In genomic region chr22:32206774-32207758, GRCh38 we compare ENCODE assay signal across 8 cellular contexts. TPM values are rescaled to one million over a fixed set of nuclear protein-coding genes. Genes with fewer than 3 reads are reported as not detected.
DNase-seq lines count a peak whose midpoint lies in the region; ATAC-seq and TF ChIP-seq lines count a peak whose summit lies in the region.

No MANE protein-coding gene starts in this region.

- H3K36me3 Mint-ChIP-seq in type B pancreatic cell: no peaks in the 10 kb centered on the region

- H3K27ac Mint-ChIP-seq in type B pancreatic cell: no peak overlapping the region

- peak; percentile 81 for DNase-seq in activated effector memory CD4-positive, alpha-beta T cell treated with anti-CD3 and anti-CD28 coated beads, Interleukin-2, amount 50 U/mL, for 16 hours
- no peak for DNase-seq in activated effector memory CD4-positive, alpha-beta T cell treated with Interleukin-2 at 50 U/mL for 16 hours
- DNase-seq in NCI-H2196 (lab: John Stamatoyannopoulos, UW; ENCODE audit: unreplicated experiment) (peak; percentile 14), hepatocyte (ENCODE audit: low spot score) (peak; percentile 39), type B pancreatic cell (ENCODE audit: extremely low spot score, unreplicated experiment) (no peak), NCI-H446 treated with DMSO at 0.1 percent for 48 hours (lab: John Stamatoyannopoulos, UW) (no peak)
- DNase-seq in activated CD8-positive, alpha-beta memory T cell treated with anti-CD3 and anti-CD28 coated beads, Interleukin-2, amount 50 U/mL, for 48 hours: peak; percentile 62

- H3K36me3 ChIP-seq in hepatocyte (replicated peaks; ENCODE audit: insufficient read depth, low read depth): no peaks in the 10 kb centered on the region

- ATAC-seq in HG02840 (IDR thresholded peaks at IDR 0.05; ENCODE audit: low FRiP score, unreplicated experiment): no peak

- TF ChIP-seq CTCF in hepatocyte (IDR thresholded peaks at IDR 0.05; ENCODE audit: poor library complexity): peak; percentile 37
- TF ChIP-seq CTCF in type B pancreatic cell (conservative IDR thresholded peaks at IDR 0.05): peak; percentile 50

- H3K79me2 ChIP-seq in hepatocyte: no peaks in the 10 kb centered on the region

- peak overlapping the region; percentile 78 for H3K4me3 Mint-ChIP-seq in type B pancreatic cell

- peaks cover 8% of the 10 kb centered on the region for H3K27me3 ChIP-seq in hepatocyte

- no peak overlapping the region for H3K4me2 ChIP-seq in hepatocyte

- H3K4me3 ChIP-seq in hepatocyte: no peak overlapping the region

- H3K9me3 ChIP-seq in hepatocyte (ENCODE audit: low read depth): no peaks in the 10 kb centered on the region

- H3K27ac ChIP-seq in hepatocyte: no peak overlapping the region

- 64% methylated on average over 18 of the region's 22 CpGs for WGBS in hepatocyte (ENCODE audit: low lambda C conversion rate, missing lambda C conversion rate)

- peaks cover 3% of the 10 kb centered on the region for H3K4me1 ChIP-seq in hepatocyte (ENCODE audit: insufficient read depth)

- no peaks in the 10 kb centered on the region for H4K20me1 ChIP-seq in hepatocyte (ENCODE audit: insufficient read depth, poor library complexity, severe bottlenecking)

- H3K27me3 Mint-ChIP-seq in type B pancreatic cell: peaks cover 39% of the 10 kb centered on the region

- no peaks in the 10 kb centered on the region for H3K9me3 Mint-ChIP-seq in type B pancreatic cell

- H2AFZ ChIP-seq in hepatocyte: no peak overlapping the region

- no peaks in the 10 kb centered on the region for H3K9me2 ChIP-seq in hepatocyte (replicated peaks; ENCODE audit: insufficient read depth)

- H3K4me1 Mint-ChIP-seq in type B pancreatic cell (ENCODE audit: unreplicated experiment): peaks cover 13% of the 10 kb centered on the region

RNA-seq across cellular contexts. Expression of gene RFPL2, which starts 2.2 kb away (rescaled TPM):
- total RNA-seq in hepatocyte (0.48 and 0.97 TPM in 2 replicates), type B pancreatic cell (ENCODE audit: low replicate concordance) (0.43 and 0.69 TPM in 2 replicates)
- 0.62 TPM in 1 of 2 replicates, not detected in the other for polyA plus RNA-seq in hepatocyte

RNA-seq across cellular contexts. Expression of gene C22orf42, which starts 48.0 kb away (rescaled TPM):
- total RNA-seq in hepatocyte (not detected in 2 replicates), type B pancreatic cell (ENCODE audit: low replicate concordance) (2.1 and 4.6 TPM in 2 replicates)
- polyA plus RNA-seq in hepatocyte: not detected in 2 replicates

RNA-seq across cellular contexts. Expression of gene SLC5A4, which starts 48.1 kb away (rescaled TPM):
- total RNA-seq in hepatocyte: 0.47 TPM in 1 of 2 replicates, not detected in the other
- 0.07 TPM in 1 of 2 replicates, not detected in the other for polyA plus RNA-seq in hepatocyte
- 0.82 and 1.2 TPM in 2 replicates for total RNA-seq in type B pancreatic cell (ENCODE audit: low replicate concordance)

Comparison
In these comparisons a context has a peak if more than half of its experiments do, and no peak if none do; other contexts are left out.
1. DNase-seq: peak in activated effector memory CD4-positive, alpha-beta T cell treated with anti-CD3 and anti-CD28 coated beads, Interleukin-2, amount 50 U/mL, for 16 hours (single experiment), NCI-H2196 (single experiment), activated CD8-positive, alpha-beta memory T cell treated with anti-CD3 and anti-CD28 coated beads, Interleukin-2, amount 50 U/mL, for 48 hours (single experiment) and hepatocyte (single experiment); none in activated effector memory CD4-positive, alpha-beta T cell treated with Interleukin-2 at 50 U/mL for 16 hours (single experiment), type B pancreatic cell (single experiment) and NCI-H446 treated with DMSO at 0.1 percent for 48 hours (single experiment).